Comparison of ENCODE assay signal across 1 cellular context in the genomic region with DNA sequence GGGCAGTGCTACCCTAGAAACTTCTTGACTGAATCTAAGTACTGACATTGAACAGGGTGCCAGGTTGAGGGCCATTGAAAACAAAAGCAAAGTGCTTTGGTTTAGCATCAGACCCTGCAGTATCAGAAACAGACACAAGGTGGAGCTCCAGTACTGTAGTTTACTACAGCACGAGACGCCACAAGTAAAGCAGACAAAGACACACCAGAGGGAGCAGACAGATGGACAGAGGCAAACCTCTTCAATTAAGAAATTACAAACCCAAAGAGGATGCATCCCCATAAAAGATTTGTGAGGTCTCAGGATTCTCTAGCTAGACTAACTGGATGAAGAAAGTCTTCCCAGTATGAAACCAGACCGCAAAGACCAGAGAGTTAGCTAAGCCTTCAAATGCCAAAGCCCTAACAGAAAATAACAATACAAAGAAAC.
TF ChIP-seq lines count a peak whose summit lies in the region.

No MANE protein-coding gene starts in this region.

TF ChIP-seq in K562, 482 proteins besides CTCF, POLR2A, EP300 and RAD21 (continued from another document):
- TF ChIP-seq, protein P1, sequence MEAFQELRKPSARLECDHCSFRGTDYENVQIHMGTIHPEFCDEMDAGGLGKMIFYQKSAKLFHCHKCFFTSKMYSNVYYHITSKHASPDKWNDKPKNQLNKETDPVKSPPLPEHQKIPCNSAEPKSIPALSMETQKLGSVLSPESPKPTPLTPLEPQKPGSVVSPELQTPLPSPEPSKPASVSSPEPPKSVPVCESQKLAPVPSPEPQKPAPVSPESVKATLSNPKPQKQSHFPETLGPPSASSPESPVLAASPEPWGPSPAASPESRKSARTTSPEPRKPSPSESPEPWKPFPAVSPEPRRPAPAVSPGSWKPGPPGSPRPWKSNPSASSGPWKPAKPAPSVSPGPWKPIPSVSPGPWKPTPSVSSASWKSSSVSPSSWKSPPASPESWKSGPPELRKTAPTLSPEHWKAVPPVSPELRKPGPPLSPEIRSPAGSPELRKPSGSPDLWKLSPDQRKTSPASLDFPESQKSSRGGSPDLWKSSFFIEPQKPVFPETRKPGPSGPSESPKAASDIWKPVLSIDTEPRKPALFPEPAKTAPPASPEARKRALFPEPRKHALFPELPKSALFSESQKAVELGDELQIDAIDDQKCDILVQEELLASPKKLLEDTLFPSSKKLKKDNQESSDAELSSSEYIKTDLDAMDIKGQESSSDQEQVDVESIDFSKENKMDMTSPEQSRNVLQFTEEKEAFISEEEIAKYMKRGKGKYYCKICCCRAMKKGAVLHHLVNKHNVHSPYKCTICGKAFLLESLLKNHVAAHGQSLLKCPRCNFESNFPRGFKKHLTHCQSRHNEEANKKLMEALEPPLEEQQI (IDR thresholded peaks at IDR 0.05): 0 out of 2 replicates have a peak, but pooled peaks have one; percentile 7
- TF ChIP-seq, protein P2, sequence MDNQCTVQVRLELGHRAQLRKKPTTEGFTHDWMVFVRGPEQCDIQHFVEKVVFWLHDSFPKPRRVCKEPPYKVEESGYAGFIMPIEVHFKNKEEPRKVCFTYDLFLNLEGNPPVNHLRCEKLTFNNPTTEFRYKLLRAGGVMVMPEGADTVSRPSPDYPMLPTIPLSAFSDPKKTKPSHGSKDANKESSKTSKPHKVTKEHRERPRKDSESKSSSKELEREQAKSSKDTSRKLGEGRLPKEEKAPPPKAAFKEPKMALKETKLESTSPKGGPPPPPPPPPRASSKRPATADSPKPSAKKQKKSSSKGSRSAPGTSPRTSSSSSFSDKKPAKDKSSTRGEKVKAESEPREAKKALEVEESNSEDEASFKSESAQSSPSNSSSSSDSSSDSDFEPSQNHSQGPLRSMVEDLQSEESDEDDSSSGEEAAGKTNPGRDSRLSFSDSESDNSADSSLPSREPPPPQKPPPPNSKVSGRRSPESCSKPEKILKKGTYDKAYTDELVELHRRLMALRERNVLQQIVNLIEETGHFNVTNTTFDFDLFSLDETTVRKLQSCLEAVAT (IDR thresholded peaks at IDR 0.05): 0 out of 4 replicates have a peak, but pooled peaks of 1 of the 2 experiments have one; percentile 19
- no peak for TF ChIP-seq ZNF274 (IDR thresholded peaks at IDR 0.05; ENCODE audit: borderline replicate concordance, low read depth, low read length)
- TF ChIP-seq SMC3 (conservative IDR thresholded peaks at IDR 0.05; ENCODE audit: insufficient read depth, low read depth, low read length): peak; percentile 89
- peak; percentile 76 for TF ChIP-seq CC2D1A (IDR thresholded peaks at IDR 0.05)
- TF ChIP-seq BHLHE40 (IDR thresholded peaks at IDR 0.05; ENCODE audit: low read length): peak; percentile 92
- 0 out of 4 replicates have a peak, but pooled peaks of 1 of the 2 experiments have one; percentile 21 for TF ChIP-seq FOXK2 (conservative IDR thresholded peaks at IDR 0.05 in 1 of 2, IDR thresholded peaks at IDR 0.05 in 1 of 2; ENCODE audit: low read depth in 2 of 2)
- no peak for TF ChIP-seq MIER1 (IDR thresholded peaks at IDR 0.05; ENCODE audit: low read depth)
- TF ChIP-seq, protein P3, sequence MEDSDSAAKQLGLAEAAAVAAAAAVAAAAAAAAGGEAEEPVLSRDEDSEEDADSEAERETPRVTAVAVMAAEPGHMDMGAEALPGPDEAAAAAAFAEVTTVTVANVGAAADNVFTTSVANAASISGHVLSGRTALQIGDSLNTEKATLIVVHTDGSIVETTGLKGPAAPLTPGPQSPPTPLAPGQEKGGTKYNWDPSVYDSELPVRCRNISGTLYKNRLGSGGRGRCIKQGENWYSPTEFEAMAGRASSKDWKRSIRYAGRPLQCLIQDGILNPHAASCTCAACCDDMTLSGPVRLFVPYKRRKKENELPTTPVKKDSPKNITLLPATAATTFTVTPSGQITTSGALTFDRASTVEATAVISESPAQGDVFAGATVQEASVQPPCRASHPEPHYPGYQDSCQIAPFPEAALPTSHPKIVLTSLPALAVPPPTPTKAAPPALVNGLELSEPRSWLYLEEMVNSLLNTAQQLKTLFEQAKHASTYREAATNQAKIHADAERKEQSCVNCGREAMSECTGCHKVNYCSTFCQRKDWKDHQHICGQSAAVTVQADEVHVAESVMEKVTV (CRISPR knock-in tag; IDR thresholded peaks at IDR 0.05): peak; percentile 57; the same call in 1 of the 2 replicates
- TF ChIP-seq NCOA4 (IDR thresholded peaks at IDR 0.05; ENCODE audit: partially characterized antibody): no peak
- TF ChIP-seq ZNF384 (IDR thresholded peaks at IDR 0.05; ENCODE audit: low read depth, low read length): 0 out of 2 replicates have a peak, but pooled peaks have one; percentile 52
- no peak for TF ChIP-seq MECOM (CRISPR knock-in tag; IDR thresholded peaks at IDR 0.05)
- TF ChIP-seq GATAD2B (IDR thresholded peaks at IDR 0.05; ENCODE audit: borderline replicate concordance): no peak
- peak; percentile 37; the same call in 1 of the 2 replicates for TF ChIP-seq HCFC1 (IDR thresholded peaks at IDR 0.05; ENCODE audit: low read depth, low read length)
- TF ChIP-seq ZNF778 (CRISPR knock-in tag; IDR thresholded peaks at IDR 0.05): no peak
- TF ChIP-seq CBX3 (IDR thresholded peaks at IDR 0.05; ENCODE audit: borderline replicate concordance in 1 of 2, low read length in 2 of 2): peak in 1 of 2 experiments; percentile 50; a peak in 1 of 3 replicates
- TF ChIP-seq SOX6 (IDR thresholded peaks at IDR 0.05): peak; percentile 49; the same call in 1 of the 2 replicates
- no peak for TF ChIP-seq ESRRB (CRISPR knock-in tag; IDR thresholded peaks at IDR 0.05; ENCODE audit: borderline replicate concordance)
- TF ChIP-seq, protein P4, sequence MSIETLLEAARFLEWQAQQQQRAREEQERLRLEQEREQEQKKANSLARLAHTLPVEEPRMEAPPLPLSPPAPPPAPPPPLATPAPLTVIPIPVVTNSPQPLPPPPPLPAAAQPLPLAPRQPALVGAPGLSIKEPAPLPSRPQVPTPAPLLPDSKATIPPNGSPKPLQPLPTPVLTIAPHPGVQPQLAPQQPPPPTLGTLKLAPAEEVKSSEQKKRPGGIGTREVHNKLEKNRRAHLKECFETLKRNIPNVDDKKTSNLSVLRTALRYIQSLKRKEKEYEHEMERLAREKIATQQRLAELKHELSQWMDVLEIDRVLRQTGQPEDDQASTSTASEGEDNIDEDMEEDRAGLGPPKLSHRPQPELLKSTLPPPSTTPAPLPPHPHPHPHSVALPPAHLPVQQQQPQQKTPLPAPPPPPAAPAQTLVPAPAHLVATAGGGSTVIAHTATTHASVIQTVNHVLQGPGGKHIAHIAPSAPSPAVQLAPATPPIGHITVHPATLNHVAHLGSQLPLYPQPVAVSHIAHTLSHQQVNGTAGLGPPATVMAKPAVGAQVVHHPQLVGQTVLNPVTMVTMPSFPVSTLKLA (conservative IDR thresholded peaks at IDR 0.05): 0 out of 4 replicates have a peak, but pooled peaks of 1 of the 2 experiments have one; percentile 13
- peak; percentile 24; the same call in 1 of the 2 replicates for TF ChIP-seq JUND (IDR thresholded peaks at IDR 0.05; ENCODE audit: borderline replicate concordance, low read depth, low read length)
- TF ChIP-seq JUND (tag; IDR thresholded peaks at IDR 0.05; ENCODE audit: borderline replicate concordance, low read depth, low read length): no peak; the same call in 2 of the 3 replicates
- no peak for TF ChIP-seq TBP (optimal IDR thresholded peaks at IDR 0.05; ENCODE audit: low read depth, low read length)
- 0 out of 2 replicates have a peak, but pooled peaks have one; percentile 13 for TF ChIP-seq KLF16 (IDR thresholded peaks at IDR 0.05)
- TF ChIP-seq RCOR1 (IDR thresholded peaks at IDR 0.05; ENCODE audit: borderline replicate concordance in 1 of 2, low read depth in 2 of 2, low read length in 2 of 2): 0 out of 4 replicates have a peak, but pooled peaks of 1 of the 2 experiments have one; percentile 32
- TF ChIP-seq ZFP30 (CRISPR knock-in tag; IDR thresholded peaks at IDR 0.05; ENCODE audit: borderline replicate concordance): no peak
- no peak for TF ChIP-seq FOXP1 (CRISPR knock-in tag; IDR thresholded peaks at IDR 0.05)
- 0 out of 2 replicates have a peak, but pooled peaks have one; percentile 15 for TF ChIP-seq HNRNPUL1 (IDR thresholded peaks at IDR 0.05; ENCODE audit: low read length)
- no peak for TF ChIP-seq STAT5B (CRISPR knock-in tag; IDR thresholded peaks at IDR 0.05)
- no peak for TF ChIP-seq NFIX (CRISPR knock-in tag; IDR thresholded peaks at IDR 0.05; ENCODE audit: low read depth)
